Comparison of ENCODE assay signal across 18 cellular contexts in genomic region chr15:80367661-80368060, GRCh38. TPM values are rescaled to one million over a fixed set of nuclear protein-coding genes. Genes with fewer than 3 reads are reported as not detected.
A peak's percentile ranks its signal among the peaks of the same experiment; 100 is the strongest.
DNase-seq lines count a peak whose midpoint lies in the region; ATAC-seq, FAIRE-seq and TF ChIP-seq lines count a peak whose summit lies in the region.
"Had no signal": no experiment of that assay in that cellular context is flagged by ENCODE, and none has a peak within 500 bp of the region (broad histone marks: within the 10 kb centered on the region; RNA-seq: fewer than 3 reads in every experiment).

No MANE protein-coding gene starts in this region.

- H3K9me1 ChIP-seq in K562 (ENCODE audit: control insufficient read depth, insufficient read depth, low read length) = no peaks in the 10 kb centered on the region

- H3K9ac ChIP-seq in HepG2 (ENCODE audit: insufficient read depth, low read depth, low read length) (no peak overlapping the region), K562 (ENCODE audit: insufficient read depth in 1 of 2, low read depth in 2 of 2, low read length in 2 of 2) (no peak overlapping the region)
- H3K9ac ChIP-seq: GM23248, KMS-11 had no signal

- BruUV-seq in HepG2 (replicated peaks; lab: Mats Ljungman, UMichigan) = no TSS peak
- no TSS peak for BruUV-seq in K562 (replicated peaks; lab: Mats Ljungman, UMichigan)

- no peak for DNase-seq in HepG2 (ENCODE audit: low spot score)
- no peak for DNase-seq in right lobe of liver
- DNase-seq in K562 (ENCODE audit: extremely low read depth in 1 of 4, low spot score in 3 of 4) = peak in 1 of 4 experiments; percentile 3
- DNase-seq in fibroblast of the aortic adventitia (ENCODE audit: low read depth) = peak; percentile 2
- DNase-seq in WTC11 (ENCODE audit: low spot score) = no peak
- no peak for DNase-seq in mucosa of descending colon
- no peak for DNase-seq in T-helper 9 cell
- DNase-seq: NCI-H1048, NCI-H1417, NCI-H2029 treated with DMSO at 0.1 percent for 48 hours, NCI-H2227 treated with DMSO at 0.1 percent for 48 hours, NCI-H526 treated with DMSO at 0.1 percent for 48 hours, SHP77 treated with DMSO at 0.1 percent for 48 hours had no signal

- TF ChIP-seq CTCF in HepG2 (CRISPR knock-in tag; IDR thresholded peaks at IDR 0.05) = no peak
- no peak for TF ChIP-seq CTCF in right lobe of liver (IDR thresholded peaks at IDR 0.05)
- no peak for TF ChIP-seq CTCF in K562 (IDR thresholded peaks at IDR 0.05 in 2 of 3, conservative IDR thresholded peaks at IDR 0.05 in 1 of 3; ENCODE audit: insufficient read depth in 2 of 3, low read depth in 1 of 3, low read length in 3 of 3)
- no peak for TF ChIP-seq CTCF in fibroblast of the aortic adventitia (IDR thresholded peaks at IDR 0.05; ENCODE audit: insufficient read depth, low read length)
- TF ChIP-seq CTCF in WTC11 (IDR thresholded peaks at IDR 0.05) = no peak
- no peak for TF ChIP-seq CTCF in mucosa of descending colon (IDR thresholded peaks at IDR 0.05)

- H3K4me3 ChIP-seq in HepG2 (replicated peaks in 1 of 3; ENCODE audit: insufficient read depth in 1 of 3, low read depth in 2 of 3, low read length in 3 of 3) (no peak overlapping the region), right lobe of liver (no peak overlapping the region), K562 (no peak overlapping the region), fibroblast of the aortic adventitia (ENCODE audit: low read depth, low read length) (no peak overlapping the region), mucosa of descending colon (no peak overlapping the region)
- H3K4me3 ChIP-seq: GM23248 had no signal

- CTCF ChIA-PET in HepG2 (lab: Yijun Ruan, JAX; ENCODE audit: low intra/inter-chr PET ratio, low total read pairs) = no interaction called here
- CTCF ChIA-PET in K562 (lab: Yijun Ruan, JAX; ENCODE audit: low intra/inter-chr PET ratio) = interaction anchor here (0.8 kb wide), 1 partner anchor 126 kb away, joined by 3 read pairs; no protein-coding TSS in a partner anchor
- CTCF ChIA-PET in WTC11 (lab: Charles Lee) = interaction anchor here (0.6 to 1.5 kb wide), 13 partner anchors 10 to 772 kb away, joined by 3 to 6 read pairs (median 3); no protein-coding TSS in a partner anchor

- peaks cover 65% of the 10 kb centered on the region for H3K9me3 Mint-ChIP-seq in WTC11

- H3K4me2 ChIP-seq in HepG2 (ENCODE audit: low read depth, low read length) = no peak overlapping the region
- no peak overlapping the region for H3K4me2 ChIP-seq in K562 (ENCODE audit: insufficient read depth, low read length)
- H3K4me2 ChIP-seq: KMS-11 had no signal

- H3K4me1 Mint-ChIP-seq in WTC11 = no peaks in the 10 kb centered on the region

- FAIRE-seq in HepG2 (lab: Jason Lieb, UNC) = no peak
- no peak for FAIRE-seq in K562 (lab: Jason Lieb, UNC)
- FAIRE-seq: GM18507, HTR-8/SVneo had no signal

- H3K36me3 ChIP-seq in HepG2 (replicated peaks in 1 of 2; ENCODE audit: control insufficient read depth in 1 of 2, insufficient read depth in 2 of 2, low read length in 2 of 2) = no peaks in the 10 kb centered on the region
- no peaks in the 10 kb centered on the region for H3K36me3 ChIP-seq in right lobe of liver
- no peaks in the 10 kb centered on the region for H3K36me3 ChIP-seq in K562 (ENCODE audit: control insufficient read depth, insufficient read depth, low read length)
- H3K36me3 ChIP-seq in mucosa of descending colon (ENCODE audit: low read depth) = no peaks in the 10 kb centered on the region

- WGBS in HepG2 (ENCODE audit: low lambda C conversion rate) = 0% methylated on average over 1 of the region's 1 CpG
- WGBS in right lobe of liver (ENCODE audit: insufficient coverage, low coverage, low lambda C conversion rate, missing lambda C conversion rate) = 0% methylated on average over 1 of the region's 1 CpG
- WGBS in K562 (ENCODE audit: insufficient coverage, low coverage, missing lambda C conversion rate) = 0% methylated on average over 1 of the region's 1 CpG

- peaks cover 42% of the 10 kb centered on the region for H3K36me3 Mint-ChIP-seq in WTC11

- ATAC-seq in HepG2 (no peak), right lobe of liver (no peak), K562 (no peak), WTC11 (no peak), mucosa of descending colon (no peak)

- no peak for TF ChIP-seq RAD21 in HepG2 (CRISPR knock-in tag; IDR thresholded peaks at IDR 0.05)
- TF ChIP-seq RAD21 in K562 (CRISPR knock-in tag; conservative IDR thresholded peaks at IDR 0.05 in 1 of 2, IDR thresholded peaks at IDR 0.05 in 1 of 2) = no peak

- no peak overlapping the region for H3K27ac Mint-ChIP-seq in WTC11

- intact Hi-C loops in HepG2 (cut with micrococcal nuclease; ENCODE audit: unreplicated experiment) = no loop called here
- intact Hi-C loops in right lobe of liver (cut with DNase I) = no loop called here
- intact Hi-C loops in K562 (cut with micrococcal nuclease) = loop anchor here (1.0 kb wide), 1 partner anchor 125 kb away; no protein-coding TSS in a partner anchor
- intact Hi-C loops in mucosa of descending colon (cut with DNase I, micrococcal nuclease) = no loop called here

- in situ Hi-C loops in HepG2 (cut with HindIII; ENCODE audit: extremely low pct_ligation_motif_present, low pct_unique_long_range_greater_than_20kb) (no loop called here), K562 (cut with MboI) (no loop called here)

- H4K20me1 ChIP-seq in HepG2 (ENCODE audit: insufficient read depth, low read length) = no peaks in the 10 kb centered on the region
- no peaks in the 10 kb centered on the region for H4K20me1 ChIP-seq in K562 (replicated peaks; ENCODE audit: control insufficient read depth, insufficient read depth, low read length)

- H2AFZ ChIP-seq in HepG2 (ENCODE audit: low read length) (no peak overlapping the region), K562 (ENCODE audit: low read depth, low read length) (no peak overlapping the region)
- H2AFZ ChIP-seq: GM23248 had no signal

- peaks cover 10% of the 10 kb centered on the region for H3K27me3 Mint-ChIP-seq in WTC11 (ENCODE audit: low read depth)

- H3K27ac ChIP-seq in HepG2 (ENCODE audit: extremely low read length, insufficient read depth, low read length) (no peak overlapping the region), right lobe of liver (no peak overlapping the region), K562 (ENCODE audit: extremely low read depth, low read depth, low read length) (no peak overlapping the region)
- H3K27ac ChIP-seq: GM23248, KMS-11 had no signal

- H3K9me3 ChIP-seq in HepG2 (ENCODE audit: low read length) (peaks cover 33% of the 10 kb centered on the region), right lobe of liver (peaks cover 0 to 5% (median 1%) of the 10 kb centered on the region in 4 donors), K562 (replicated peaks; ENCODE audit: control insufficient read depth, insufficient read depth, low read depth, low read length) (no peaks in the 10 kb centered on the region; the same call in 1 of the 2 replicates), mucosa of descending colon (peaks cover 33% of the 10 kb centered on the region)

- no peaks in the 10 kb centered on the region for H3K79me2 ChIP-seq in HepG2 (ENCODE audit: insufficient read depth, low read length)
- H3K79me2 ChIP-seq in K562 (ENCODE audit: control insufficient read depth, insufficient read depth, low read length) = no peaks in the 10 kb centered on the region

- no peak for TF ChIP-seq POLR2A in HepG2 (IDR thresholded peaks at IDR 0.05; ENCODE audit: insufficient read depth in 1 of 2, low read depth in 2 of 2, low read length in 2 of 2)
- no peak for TF ChIP-seq POLR2A in right lobe of liver (IDR thresholded peaks at IDR 0.05)
- TF ChIP-seq POLR2A in K562 (conservative IDR thresholded peaks at IDR 0.05) = no peak

- POLR2A ChIA-PET in HepG2 (lab: Yijun Ruan, JAX) = no interaction called here
- POLR2A ChIA-PET in K562 (lab: Yijun Ruan, JAX) = no interaction called here
- POLR2A ChIA-PET in WTC11 (lab: Charles Lee) = no interaction called here

- H3K27me3 ChIP-seq in HepG2 (ENCODE audit: control insufficient read depth in 1 of 2, insufficient read depth in 2 of 2, low read length in 2 of 2) (no peaks in the 10 kb centered on the region; a peak in 1 of 5 replicates), right lobe of liver (no peaks in the 10 kb centered on the region), K562 (ENCODE audit: control insufficient read depth in 2 of 2, insufficient read depth in 2 of 2, low read length in 2 of 2) (no peaks in the 10 kb centered on the region)

- no peak for TF ChIP-seq EP300 in HepG2 (IDR thresholded peaks at IDR 0.05; ENCODE audit: low read depth in 2 of 2, low read length in 2 of 2)
- TF ChIP-seq EP300 in HepG2 (CRISPR knock-in tag; IDR thresholded peaks at IDR 0.05; ENCODE audit: borderline replicate concordance) = no peak
- no peak for TF ChIP-seq EP300 in K562 (IDR thresholded peaks at IDR 0.05; ENCODE audit: low read length)

- H3K4me1 ChIP-seq in HepG2 (ENCODE audit: insufficient read depth, low read length) (no peaks in the 10 kb centered on the region), right lobe of liver (no peaks in the 10 kb centered on the region), K562 (replicated peaks in 1 of 2; ENCODE audit: control insufficient read depth in 2 of 2, insufficient read depth in 2 of 2, low read length in 2 of 2) (no peaks in the 10 kb centered on the region), mucosa of descending colon (ENCODE audit: low read depth) (no peaks in the 10 kb centered on the region)

- H3K4me3 Mint-ChIP-seq in WTC11 = no peak overlapping the region

RNA-seq across cellular contexts. Expression of gene ARNT2, which starts 36.5 kb away (rescaled TPM):
- total RNA-seq in HepG2 (2016; rRNA removed; fragmentation: Illumina TruSeq; extraction: Trizol) (0.69 and 1.1 TPM in 2 replicates), right lobe of liver (1 to 10 TPM in 1 of 6 experiments, under 1 TPM in 5; 0.12 to 1.3 (median 0.46) TPM), K562 (2014; rRNA removed) (not detected in 2 replicates), K562 (2014; rRNA removed; fragmentation: Illumina TruSeq; extraction: Trizol) (not detected in 2 replicates), K562 (2015; rRNA removed; fragmentation: Illumina TruSeq; extraction: Trizol) (not detected in 2 replicates), K562 (2021) (not detected in 2 replicates), fibroblast of the aortic adventitia (ENCODE audit: low replicate concordance) (9.4 and 12.7 TPM in 2 replicates), WTC11 (2021) (5.0 to 7.0 TPM (median 5.7 TPM) in 3 replicates), mucosa of descending colon (10 to 100 TPM in 1 of 3 donors, 1 to 10 TPM in 2; 2.8 to 11.1 (median 3.2) TPM)
- total RNA-seq in HepG2 (2016; cell fraction: cytosol; rRNA removed; fragmentation: Illumina TruSeq; extraction: Trizol; ENCODE audit: low read depth) = 0.91 and 1.6 TPM in 2 replicates
- total RNA-seq in HepG2 (2016; cell fraction: insoluble cytoplasmic fraction; rRNA removed; fragmentation: Illumina TruSeq; extraction: Trizol) = 1.0 and 1.2 TPM in 2 replicates
- 0.93 and 1.0 TPM in 2 replicates for total RNA-seq in HepG2 (2016; cell fraction: membrane; rRNA removed; fragmentation: Illumina TruSeq; extraction: Trizol)
- 0.56 and 1.1 TPM in 2 replicates for total RNA-seq in HepG2 (2016; cell fraction: nucleus; rRNA removed; fragmentation: Illumina TruSeq; extraction: Trizol)
- polyA plus RNA-seq in HepG2 (2011; rRNA removed) (1.3 and 1.7 TPM in 2 replicates), K562 (2011; rRNA removed) (0.01 TPM in 1 of 2 replicates, not detected in the other), K562 (2014; fragmentation: Illumina TruSeq; extraction: Trizol) (not detected in 2 replicates), K562 (2014; fragmentation: Nextera tagmentation; extraction: Ambion mirVana) (not detected), K562 (2014; rRNA removed) (not detected in 2 replicates)
- 0.94 and 1.1 TPM in 2 replicates for polyA plus RNA-seq in HepG2 (2011; cell fraction: cytosol; rRNA removed)
- 1.3 and 1.4 TPM in 2 replicates for polyA plus RNA-seq in HepG2 (2011; cell fraction: nucleus; rRNA removed)
- polyA plus RNA-seq in HepG2 (2012) = 1.2 TPM in 2 replicates
- polyA plus RNA-seq in HepG2 (2016; cell fraction: cytosol; fragmentation: Illumina TruSeq; extraction: Trizol; ENCODE audit: low read depth) = 0.83 and 1.2 TPM in 2 replicates
- polyA plus RNA-seq in HepG2 (2016; cell fraction: insoluble cytoplasmic fraction; fragmentation: Illumina TruSeq; extraction: Trizol; ENCODE audit: low read depth) = 0.79 and 1.2 TPM in 2 replicates
- 0.91 and 0.98 TPM in 2 replicates for polyA plus RNA-seq in HepG2 (2016; cell fraction: membrane; fragmentation: Illumina TruSeq; extraction: Trizol; ENCODE audit: low read depth)
- 0.83 and 1.7 TPM in 2 replicates for polyA plus RNA-seq in HepG2 (2016; cell fraction: nucleus; fragmentation: Illumina TruSeq; extraction: Trizol; ENCODE audit: insufficient read depth, low read depth)
- polyA minus RNA-seq in HepG2 (2011; rRNA and poly(A)+ RNA removed; ENCODE audit: low replicate concordance) = 2.0 and 2.2 TPM in 2 replicates
- 0.97 and 1.1 TPM in 2 replicates for polyA minus RNA-seq in HepG2 (2011; cell fraction: cytosol; rRNA and poly(A)+ RNA removed)
- 1.3 and 2.6 TPM in 2 replicates for polyA minus RNA-seq in HepG2 (2011; cell fraction: nucleus; rRNA and poly(A)+ RNA removed)
- 0.07 TPM in 1 of 2 replicates, not detected in the other for total RNA-seq in K562 (2011; cell fraction: chromatin; rRNA removed; ENCODE audit: low replicate concordance)
- under 0.01 TPM in 1 of 2 replicates, not detected in the other for total RNA-seq in K562 (2011; cell fraction: nucleolus; rRNA removed)
- 0.07 TPM in 1 of 2 replicates, not detected in the other for total RNA-seq in K562 (2011; cell fraction: nucleoplasm; rRNA removed)
- polyA plus RNA-seq in K562 (2011; cell fraction: cytosol; rRNA removed) = 0.06 TPM in 1 of 2 replicates, not detected in the other
- polyA plus RNA-seq in K562 (2011; cell fraction: nucleus; rRNA removed) = 0.16 TPM in 1 of 2 replicates, not detected in the other
- 0.04 TPM in 1 of 2 replicates, not detected in the other for polyA plus RNA-seq in K562 (2012)
- polyA minus RNA-seq in K562 (2011; rRNA and poly(A)+ RNA removed) = not detected in 2 replicates
- polyA minus RNA-seq in K562 (2011; cell fraction: cytosol; rRNA and poly(A)+ RNA removed) = not detected in 2 replicates
- not detected in 2 replicates for polyA minus RNA-seq in K562 (2011; cell fraction: nucleus; rRNA and poly(A)+ RNA removed)
- total RNA-seq: G401 had no signal

Comparison
In these comparisons a context has a peak if more than half of its experiments do, and no peak if none do; other contexts are left out.
1. Of the 241 proteins assayed by ChIP-seq in both HepG2 and K562: peak only in HepG2: none; only in K562: CBX1, CBX5, EHMT2, ZFP36 and ZNF280B; in both: none; in neither: 236.